In genomic region chr10:114638874-114639625, GRCh38 we compare ENCODE assay signal across 1 cellular context.
TF ChIP-seq lines count a peak whose summit lies in the region.

No MANE protein-coding gene starts in this region.

TF ChIP-seq in SK-N-SH, 30 proteins besides CTCF, POLR2A, EP300 and RAD21 (continued from another document):
- TF ChIP-seq USF2 (IDR thresholded peaks at IDR 0.05; ENCODE audit: borderline replicate concordance, low read depth, low read length) (no peak), RFX5 (IDR thresholded peaks at IDR 0.05; ENCODE audit: low read length) (no peak), NFIC (IDR thresholded peaks at IDR 0.05; ENCODE audit: borderline replicate concordance) (peak; percentile 92), MAX (IDR thresholded peaks at IDR 0.05; ENCODE audit: low read depth) (0 out of 2 replicates have a peak, but pooled peaks have one; percentile 19), FOXJ3 (CRISPR knock-in tag; IDR thresholded peaks at IDR 0.05) (no peak), CHD2 (IDR thresholded peaks at IDR 0.05; ENCODE audit: low read length, partially characterized antibody) (no peak), GABPA (IDR thresholded peaks at IDR 0.05; ENCODE audit: low read depth) (no peak), TEAD4 (IDR thresholded peaks at IDR 0.05; ENCODE audit: borderline replicate concordance, insufficient read depth) (0 out of 2 replicates have a peak, but pooled peaks have one; percentile 27), MEF2A (IDR thresholded peaks at IDR 0.05; ENCODE audit: borderline replicate concordance, low read depth) (0 out of 2 replicates have a peak, but pooled peaks have one; percentile 24), ZBTB33 (IDR thresholded peaks at IDR 0.05; ENCODE audit: borderline replicate concordance, low read depth) (no peak), MXI1 (IDR thresholded peaks at IDR 0.05; ENCODE audit: low read depth, low read length) (peak; percentile 25; the same call in 1 of the 2 replicates), NRF1 (IDR thresholded peaks at IDR 0.05; ENCODE audit: low read depth, low read length) (no peak), FOXM1 (IDR thresholded peaks at IDR 0.05; ENCODE audit: low read depth) (peak; percentile 58), RXRA (IDR thresholded peaks at IDR 0.05; ENCODE audit: borderline replicate concordance, low read depth) (peak; percentile 45; the same call in 1 of the 2 replicates), FOSL2 (IDR thresholded peaks at IDR 0.05; ENCODE audit: borderline replicate concordance, low read depth) (peak; percentile 40; the same call in 1 of the 2 replicates), YY1 (IDR thresholded peaks at IDR 0.05; ENCODE audit: low read depth) (no peak)
